ENCODE assay signal across 10 cellular contexts in the genomic region with DNA sequence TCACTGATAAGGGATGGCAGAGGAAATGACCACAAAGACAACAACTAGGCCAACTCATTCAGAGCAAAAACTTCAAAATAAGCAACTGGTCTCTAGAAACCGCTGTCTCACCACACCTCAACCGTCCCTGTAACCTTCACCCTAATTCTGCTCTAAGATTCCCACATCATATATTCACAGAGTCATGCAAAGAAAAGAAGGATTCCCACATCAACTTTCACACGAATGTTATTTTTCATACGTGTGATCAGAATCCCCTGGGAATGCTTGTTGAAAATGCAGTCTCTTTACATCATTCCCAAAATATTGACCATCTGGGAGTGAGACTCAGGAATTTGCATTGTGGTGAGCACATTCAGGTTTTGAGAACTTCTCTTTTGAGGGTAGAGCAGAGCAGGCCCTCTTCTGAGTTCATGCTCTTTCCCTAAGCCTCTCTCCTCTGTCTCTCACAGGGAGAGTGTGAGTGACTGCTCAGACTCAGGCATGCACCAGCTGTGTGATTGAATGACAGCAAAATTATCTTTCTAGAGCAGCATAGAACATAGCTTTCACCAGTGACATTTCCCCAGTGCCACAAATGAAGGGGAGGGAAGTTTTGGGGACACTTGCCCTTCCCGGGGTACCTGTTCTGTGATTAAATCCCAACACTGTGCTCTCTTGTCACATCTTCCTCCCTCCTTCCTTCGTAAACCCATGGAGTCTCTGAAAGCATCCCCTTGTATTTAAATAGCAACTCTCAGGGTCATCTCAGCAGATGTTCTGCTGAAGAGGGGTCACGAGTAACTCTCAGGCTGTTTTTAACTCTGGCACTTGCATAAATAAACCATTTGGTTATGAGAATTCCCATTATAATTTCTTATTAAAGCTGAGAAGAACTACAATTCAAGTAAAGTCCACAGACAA.
DNase-seq lines count a peak whose midpoint lies in the region; ATAC-seq and TF ChIP-seq lines count a peak whose summit lies in the region.
"Had no signal": no experiment of that assay in that cellular context is flagged by ENCODE, and none has a peak within 500 bp of the region (broad histone marks: within the 10 kb centered on the region; RNA-seq: fewer than 3 reads in every experiment).

No MANE protein-coding gene starts in this region.

- no peak overlapping the region for H2AK5ac ChIP-seq in H9 (ENCODE audit: insufficient read length, low read length)

- H2BK12ac ChIP-seq in H9 (ENCODE audit: insufficient read length, low read depth, low read length) = no peak overlapping the region

- H3K56ac ChIP-seq in H9 (ENCODE audit: insufficient read length, low read depth, low read length) = no peak overlapping the region

- H3K27ac ChIP-seq in H9 (ENCODE audit: insufficient read length, low read depth, low read length) = no peak overlapping the region
- no peak overlapping the region for H3K27ac ChIP-seq in foreskin keratinocyte

- H3K27ac Mint-ChIP-seq in activated naive CD4-positive, alpha-beta T cell treated with anti-CD3 and anti-CD28 coated beads, Interleukin-2, amount 10 ng/mL, durations not matched to agents 7 days and 5 days = peak overlapping the region; percentile 66
- H3K27ac Mint-ChIP-seq in stimulated activated memory B cell treated with anti-CD40 and anti-IgM and Interleukin-4, amounts not matched to agents 10 μg/mL and 1 μg/mL and 100 μg/mL, for 72 hours = peak overlapping the region; percentile 70
- peak overlapping the region in 1 of 3 experiments; percentile 63; a peak in 1 of 7 replicates for H3K27ac Mint-ChIP-seq in H9
- H3K27ac Mint-ChIP-seq: B cell, mesothelial cell of epicardium had no signal

- DNase-seq in activated naive CD4-positive, alpha-beta T cell treated with anti-CD3 and anti-CD28 coated beads, Interleukin-2, amount 10 ng/mL, durations not matched to agents 7 days and 5 days = no peak
- no peak for DNase-seq in activated naive CD4-positive, alpha-beta T cell (lab: John Stamatoyannopoulos, UW)
- DNase-seq in choroid plexus epithelial cell (ENCODE audit: low read depth) (peak; percentile 64), H9 (no peak), foreskin keratinocyte (no peak)

- H2BK15ac ChIP-seq in H9 (ENCODE audit: low read depth, low read length) = no peak overlapping the region

- no peak for TF ChIP-seq CTCF in choroid plexus epithelial cell (conservative IDR thresholded peaks at IDR 0.05; ENCODE audit: low read depth, low read length)
- no peak for TF ChIP-seq CTCF in H9 (conservative IDR thresholded peaks at IDR 0.05)
- no peak for TF ChIP-seq CTCF in foreskin keratinocyte (conservative IDR thresholded peaks at IDR 0.05)

- no peak overlapping the region for H3K4ac ChIP-seq in H9 (ENCODE audit: low read depth, low read length)

- ATAC-seq in HG02973 (IDR thresholded peaks at IDR 0.05; ENCODE audit: unreplicated experiment) (peak; percentile 62), foreskin keratinocyte (no peak), GM19452 (IDR thresholded peaks at IDR 0.05; ENCODE audit: unreplicated experiment) (no peak)
- no peak for ATAC-seq in stimulated activated memory B cell treated with anti-CD40 and anti-IgM and Interleukin-4, amounts not matched to agents 10 μg/mL and 1 μg/mL and 100 μg/mL, for 72 hours

- no peak overlapping the region for H2BK120ac ChIP-seq in H9 (ENCODE audit: low read depth, low read length, poor library complexity, severe bottlenecking)

- no peaks in the 10 kb centered on the region for H3K23me2 ChIP-seq in H9 (ENCODE audit: insufficient read length, low read depth, low read length, poor library complexity, severe bottlenecking)

- no peak overlapping the region for H3K23ac ChIP-seq in H9 (ENCODE audit: insufficient read length, low read depth, low read length)

- H3K79me2 ChIP-seq in H9 (ENCODE audit: insufficient read depth, low read length) = no peaks in the 10 kb centered on the region

- H3K4me1 ChIP-seq in H9 (ENCODE audit: insufficient read depth, low read length) = no peaks in the 10 kb centered on the region
- H3K4me1 ChIP-seq in foreskin keratinocyte = no peaks in the 10 kb centered on the region

- H2BK5ac ChIP-seq in H9 (ENCODE audit: insufficient read length, low read length) = no peak overlapping the region

- no peak overlapping the region for H2AFZ ChIP-seq in H9 (ENCODE audit: low read length)

- CTCF ChIA-PET in activated naive CD4-positive, alpha-beta T cell treated with anti-CD3 and anti-CD28 coated beads, Interleukin-2, amount 10 ng/mL, durations not matched to agents 7 days and 5 days (lab: Charles Lee) = no interaction called here

- H3K36me3 Mint-ChIP-seq in activated naive CD4-positive, alpha-beta T cell treated with anti-CD3 and anti-CD28 coated beads, Interleukin-2, amount 10 ng/mL, durations not matched to agents 7 days and 5 days = peaks cover 71% of the 10 kb centered on the region
- H3K36me3 Mint-ChIP-seq in stimulated activated memory B cell treated with anti-CD40 and anti-IgM and Interleukin-4, amounts not matched to agents 10 μg/mL and 1 μg/mL and 100 μg/mL, for 72 hours = peaks cover 90% of the 10 kb centered on the region
- H3K36me3 Mint-ChIP-seq in H9 (ENCODE audit: insufficient read depth in 1 of 3, low read depth in 3 of 3) = peaks cover 2 to 23% (median 13%) of the 10 kb centered on the region in 3 experiments; a peak in 5 of 7 replicates
- H3K36me3 Mint-ChIP-seq: mesothelial cell of epicardium had no signal

- H3K18ac ChIP-seq in H9 (ENCODE audit: insufficient read length, low read depth, low read length) = no peak overlapping the region

- H3K4me1 Mint-ChIP-seq in activated naive CD4-positive, alpha-beta T cell treated with anti-CD3 and anti-CD28 coated beads, Interleukin-2, amount 10 ng/mL, durations not matched to agents 7 days and 5 days = peaks cover 16% of the 10 kb centered on the region
- H3K4me1 Mint-ChIP-seq in stimulated activated memory B cell treated with anti-CD40 and anti-IgM and Interleukin-4, amounts not matched to agents 10 μg/mL and 1 μg/mL and 100 μg/mL, for 72 hours = peaks cover 46% of the 10 kb centered on the region
- H3K4me1 Mint-ChIP-seq in H9 = peaks cover 8 to 15% of the 10 kb centered on the region in 2 experiments
- H3K4me1 Mint-ChIP-seq: mesothelial cell of epicardium had no signal

- no peak overlapping the region for H3T11ph ChIP-seq in H9 (ENCODE audit: low read length)

- H3K9me3 ChIP-seq in H9 (ENCODE audit: control insufficient read depth, low read depth, low read length) = no peaks in the 10 kb centered on the region

- H3K9me3 Mint-ChIP-seq in activated naive CD4-positive, alpha-beta T cell treated with anti-CD3 and anti-CD28 coated beads, Interleukin-2, amount 10 ng/mL, durations not matched to agents 7 days and 5 days = peaks cover 19% of the 10 kb centered on the region
- H3K9me3 Mint-ChIP-seq in stimulated activated memory B cell treated with anti-CD40 and anti-IgM and Interleukin-4, amounts not matched to agents 10 μg/mL and 1 μg/mL and 100 μg/mL, for 72 hours = no peaks in the 10 kb centered on the region
- H3K9me3 Mint-ChIP-seq in H9 = peaks cover 0 to 7% of the 10 kb centered on the region in 2 experiments; a peak in 3 of 5 replicates

- H4K91ac ChIP-seq in H9 (ENCODE audit: insufficient read length, low read depth, low read length) = no peak overlapping the region

- no peaks in the 10 kb centered on the region for H3K27me3 Mint-ChIP-seq in activated naive CD4-positive, alpha-beta T cell treated with anti-CD3 and anti-CD28 coated beads, Interleukin-2, amount 10 ng/mL, durations not matched to agents 7 days and 5 days
- H3K27me3 Mint-ChIP-seq in stimulated activated memory B cell treated with anti-CD40 and anti-IgM and Interleukin-4, amounts not matched to agents 10 μg/mL and 1 μg/mL and 100 μg/mL, for 72 hours = no peaks in the 10 kb centered on the region
- no peaks in the 10 kb centered on the region for H3K27me3 Mint-ChIP-seq in H9 (ENCODE audit: low read depth)
- H3K27me3 Mint-ChIP-seq: B cell had no signal

- H3K4me3 Mint-ChIP-seq in activated naive CD4-positive, alpha-beta T cell treated with anti-CD3 and anti-CD28 coated beads, Interleukin-2, amount 10 ng/mL, durations not matched to agents 7 days and 5 days = no peak overlapping the region
- H3K4me3 Mint-ChIP-seq in stimulated activated memory B cell treated with anti-CD40 and anti-IgM and Interleukin-4, amounts not matched to agents 10 μg/mL and 1 μg/mL and 100 μg/mL, for 72 hours = no peak overlapping the region
- no peak overlapping the region for H3K4me3 Mint-ChIP-seq in H9
- H3K4me3 Mint-ChIP-seq: B cell, mesothelial cell of epicardium had no signal

- no peak overlapping the region for H4K5ac ChIP-seq in H9 (ENCODE audit: insufficient read length, low read depth, low read length)

- no peak overlapping the region for H3K9ac ChIP-seq in H9 (ENCODE audit: extremely low read depth, insufficient read length, low read length)

- no peaks in the 10 kb centered on the region for H3K79me1 ChIP-seq in H9 (ENCODE audit: insufficient read depth, low read depth, low read length, poor library complexity, severe bottlenecking)

- WGBS in H9 (ENCODE audit: extremely low coverage, insufficient read length, low lambda C conversion rate) = no CpG with 5 or more reads among the region's 7 CpGs

- no peak overlapping the region for H2BK20ac ChIP-seq in H9 (ENCODE audit: low read depth, low read length, poor library complexity, severe bottlenecking)

- no peaks in the 10 kb centered on the region for H3K27me3 ChIP-seq in H9 (ENCODE audit: insufficient read depth, low read length)
- no peaks in the 10 kb centered on the region for H3K27me3 ChIP-seq in foreskin keratinocyte

- no peak overlapping the region for H3K4me2 ChIP-seq in H9 (ENCODE audit: insufficient read depth, insufficient read length, low read length)

- no peak overlapping the region for H3K4me3 ChIP-seq in choroid plexus epithelial cell (ENCODE audit: low read depth, low read length)

- H3K14ac ChIP-seq in H9 (ENCODE audit: insufficient read depth, low read length) = no peak overlapping the region

- no peaks in the 10 kb centered on the region for H4K20me1 ChIP-seq in H9 (ENCODE audit: control insufficient read depth, insufficient read depth, insufficient read length)

- no peak overlapping the region for H4K8ac ChIP-seq in H9 (replicated peaks; ENCODE audit: insufficient read length, low read depth, low read length)
